In the genomic region with DNA sequence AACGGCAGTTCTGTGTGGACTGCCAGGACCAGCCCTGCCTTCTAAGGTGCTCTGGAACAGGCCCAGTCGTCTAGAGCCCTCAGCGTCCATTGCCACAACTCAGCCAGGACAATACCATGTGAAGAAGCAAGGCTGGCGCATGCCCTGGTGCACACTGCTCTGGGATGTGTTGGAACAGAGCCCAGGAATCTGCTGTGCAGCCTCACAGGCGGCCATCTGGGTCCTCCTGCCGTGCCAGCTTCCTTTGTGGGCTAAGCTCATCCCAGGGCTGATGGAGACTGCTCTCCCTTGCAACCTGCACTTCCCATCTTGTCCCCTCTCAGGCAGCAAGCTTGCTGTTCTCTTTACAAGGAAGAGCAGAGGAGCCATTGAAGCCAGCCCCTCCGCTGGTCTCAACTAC, we compare ENCODE assay signal across 10 cellular contexts.
DNase-seq lines count a peak whose midpoint lies in the region; ATAC-seq, FAIRE-seq and TF ChIP-seq lines count a peak whose summit lies in the region.
"Had no signal": no experiment of that assay in that cellular context is flagged by ENCODE, and none has a peak within 500 bp of the region (broad histone marks: within the 10 kb centered on the region; RNA-seq: fewer than 3 reads in every experiment).

No MANE protein-coding gene starts in this region.

- H2AFZ ChIP-seq in mesenchymal stem cell (ENCODE audit: low read depth, low read length), result no peak overlapping the region

- H3K27ac ChIP-seq in right lobe of liver (no peak overlapping the region), mesenchymal stem cell (ENCODE audit: low read length, poor library complexity, severe bottlenecking) (no peak overlapping the region)

- H2BK120ac ChIP-seq in mesenchymal stem cell (ENCODE audit: low read depth, low read length), result no peak overlapping the region

- TF ChIP-seq CTCF in AG10803 (conservative IDR thresholded peaks at IDR 0.05; ENCODE audit: low read length) (no peak), bronchial epithelial cell (IDR thresholded peaks at IDR 0.05; ENCODE audit: insufficient read depth, low read length, severe bottlenecking) (no peak), right lobe of liver (IDR thresholded peaks at IDR 0.05) (no peak)

- no peak overlapping the region for H2BK5ac ChIP-seq in mesenchymal stem cell (ENCODE audit: low read depth, low read length, poor library complexity, severe bottlenecking)

- no peaks in the 10 kb centered on the region for H3K79me1 ChIP-seq in mesenchymal stem cell (replicated peaks; ENCODE audit: low read length, poor library complexity, severe bottlenecking)

- DNase-seq in AG10803 (ENCODE audit: low read depth), result peak; percentile 15
- peak; percentile 60 for DNase-seq in NCI-H1105 treated with DMSO at 0.1 percent for 48 hours (lab: John Stamatoyannopoulos, UW)
- no peak for DNase-seq in bronchial epithelial cell (ENCODE audit: low read depth)
- peak in 2 of 3 donors; percentile 49 to 79 for DNase-seq in right lobe of liver
- DNase-seq in GOT3 (lab: John Stamatoyannopoulos, UW), result no peak
- no peak for DNase-seq in mesenchymal stem cell

- H3K4me1 ChIP-seq in right lobe of liver (no peaks in the 10 kb centered on the region), mesenchymal stem cell (ENCODE audit: control insufficient read depth, insufficient read depth, low read depth, low read length) (peaks cover 24% of the 10 kb centered on the region)

- H3K18ac ChIP-seq in mesenchymal stem cell (ENCODE audit: low read depth in 1 of 2, low read length in 2 of 2), result no peak overlapping the region

- H3K27me3 ChIP-seq in bronchial epithelial cell (ENCODE audit: control insufficient read depth, insufficient read depth, low read length), result no peaks in the 10 kb centered on the region
- no peaks in the 10 kb centered on the region for H3K27me3 ChIP-seq in right lobe of liver
- peaks cover 0 to 17% of the 10 kb centered on the region in 2 experiments for H3K27me3 ChIP-seq in mesenchymal stem cell (ENCODE audit: control insufficient read depth in 1 of 2, insufficient read depth in 1 of 2, low read length in 2 of 2)

- H3K4me2 ChIP-seq in mesenchymal stem cell (ENCODE audit: low read length, poor library complexity, severe bottlenecking), result no peak overlapping the region

- no peak overlapping the region for H3K23ac ChIP-seq in mesenchymal stem cell (ENCODE audit: low read length in 2 of 2)

- WGBS in right lobe of liver (ENCODE audit: insufficient coverage, low coverage, low lambda C conversion rate, missing lambda C conversion rate), result 22% methylated on average over 4 of the region's 7 CpGs
- WGBS in mesenchymal stem cell, result 68% methylated on average over 7 of the region's 7 CpGs

- H2BK15ac ChIP-seq in mesenchymal stem cell (ENCODE audit: low read depth, poor library complexity, severe bottlenecking), result no peak overlapping the region

- no peak overlapping the region for H3K14ac ChIP-seq in mesenchymal stem cell (ENCODE audit: low read length in 2 of 2)

- H2BK12ac ChIP-seq in mesenchymal stem cell (ENCODE audit: low read length in 2 of 2), result no peak overlapping the region

- FAIRE-seq in bronchial epithelial cell (lab: Jason Lieb, UNC), result peak; percentile 36
- FAIRE-seq: colon, keratinocyte had no signal

- H3K4ac ChIP-seq in mesenchymal stem cell (ENCODE audit: low read depth in 1 of 2, low read length in 2 of 2), result no peak overlapping the region

- ATAC-seq in right lobe of liver (peak; percentile 77 to 87 (median 82)), GM21390 (IDR thresholded peaks at IDR 0.05; ENCODE audit: unreplicated experiment) (no peak), HG02852 (IDR thresholded peaks at IDR 0.05; ENCODE audit: unreplicated experiment) (no peak)

- intact Hi-C loops in right lobe of liver (cut with DNase I), result no loop called here

- H4K8ac ChIP-seq in mesenchymal stem cell (ENCODE audit: low read length), result no peak overlapping the region

- no peaks in the 10 kb centered on the region for H3K36me3 ChIP-seq in bronchial epithelial cell (ENCODE audit: control insufficient read depth, insufficient read depth, low read length)
- H3K36me3 ChIP-seq in right lobe of liver, result no peaks in the 10 kb centered on the region
- H3K36me3 ChIP-seq in mesenchymal stem cell (ENCODE audit: control insufficient read depth in 1 of 2, insufficient read depth in 2 of 2, low read depth in 1 of 2, low read length in 2 of 2), result no peaks in the 10 kb centered on the region

- TF ChIP-seq POLR2A in right lobe of liver (IDR thresholded peaks at IDR 0.05), result no peak

- H3K9ac ChIP-seq in mesenchymal stem cell (ENCODE audit: low read length), result no peak overlapping the region

- H4K91ac ChIP-seq in mesenchymal stem cell (ENCODE audit: low read length), result no peak overlapping the region

- H2AK5ac ChIP-seq in mesenchymal stem cell (ENCODE audit: low read length, severe bottlenecking), result no peak overlapping the region

- H3K4me3 ChIP-seq in AG10803 (ENCODE audit: low read length) (no peak overlapping the region), bronchial epithelial cell (ENCODE audit: low read depth, low read length) (no peak overlapping the region), right lobe of liver (no peak overlapping the region), mesenchymal stem cell (ENCODE audit: insufficient read depth in 1 of 2, low read depth in 1 of 2, low read length in 2 of 2) (no peak overlapping the region)

- H3K9me3 ChIP-seq in right lobe of liver (no peaks in the 10 kb centered on the region), mesenchymal stem cell (ENCODE audit: control insufficient read depth, low read length) (no peaks in the 10 kb centered on the region)

Comparison
In these comparisons a context has a peak if more than half of its experiments do, and no peak if none do; other contexts are left out.
1. DNase-seq: peak in AG10803 (single experiment), NCI-H1105 treated with DMSO at 0.1 percent for 48 hours (single experiment) and right lobe of liver (2 of 3); none in bronchial epithelial cell (single experiment), GOT3 (single experiment) and mesenchymal stem cell (single experiment).
2. ATAC-seq: peak in right lobe of liver (4 of 4); none in GM21390 (single experiment) and HG02852 (single experiment).